Comparison of ENCODE assay signal across 1 cellular context in the genomic region with DNA sequence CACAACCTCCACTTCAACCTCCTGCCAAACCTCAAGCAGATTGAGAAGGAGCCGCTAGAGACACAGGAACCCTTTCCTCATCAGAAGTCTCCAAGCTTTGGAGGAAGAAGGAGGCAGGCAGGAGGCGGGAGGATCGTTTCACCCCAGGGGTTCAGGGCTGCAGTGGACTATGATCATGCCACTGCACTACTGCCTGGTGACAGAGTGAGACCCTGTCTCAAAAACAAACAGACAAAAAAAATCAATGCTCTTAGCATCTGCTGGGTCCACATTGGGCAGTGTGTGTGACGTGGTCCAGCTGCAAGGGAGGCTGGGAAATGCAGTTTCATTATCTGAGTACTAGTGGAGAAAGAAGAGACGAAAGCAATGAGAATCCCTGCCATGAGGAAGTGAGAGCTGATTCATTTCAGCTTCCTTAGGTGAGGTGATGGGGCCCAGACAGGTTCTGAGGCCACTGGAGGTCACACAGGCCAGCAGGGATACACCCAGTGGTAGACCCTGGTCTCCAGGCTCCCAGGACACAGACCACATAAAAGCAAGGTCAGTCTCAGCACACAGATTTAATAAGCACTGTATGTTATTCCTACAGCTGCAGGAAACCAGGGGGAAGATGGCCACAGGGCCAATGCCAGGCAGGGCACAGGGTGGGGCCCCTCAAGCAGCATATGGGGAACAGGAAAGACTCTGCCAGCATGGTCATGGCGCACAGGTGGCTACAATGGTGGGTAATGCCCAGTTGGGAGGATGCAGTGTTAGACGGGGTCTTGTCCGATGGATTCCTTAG.
TF ChIP-seq lines count a peak whose summit lies in the region.

No MANE protein-coding gene starts in this region.

TF ChIP-seq in GM12878, 131 proteins besides CTCF, POLR2A, EP300 and RAD21 (continued from another document):
- TF ChIP-seq MEF2A (IDR thresholded peaks at IDR 0.05; ENCODE audit: insufficient read depth, low read depth, low read length): 0 out of 2 replicates have a peak, but pooled peaks have one; percentile 42
- TF ChIP-seq, protein P1, sequence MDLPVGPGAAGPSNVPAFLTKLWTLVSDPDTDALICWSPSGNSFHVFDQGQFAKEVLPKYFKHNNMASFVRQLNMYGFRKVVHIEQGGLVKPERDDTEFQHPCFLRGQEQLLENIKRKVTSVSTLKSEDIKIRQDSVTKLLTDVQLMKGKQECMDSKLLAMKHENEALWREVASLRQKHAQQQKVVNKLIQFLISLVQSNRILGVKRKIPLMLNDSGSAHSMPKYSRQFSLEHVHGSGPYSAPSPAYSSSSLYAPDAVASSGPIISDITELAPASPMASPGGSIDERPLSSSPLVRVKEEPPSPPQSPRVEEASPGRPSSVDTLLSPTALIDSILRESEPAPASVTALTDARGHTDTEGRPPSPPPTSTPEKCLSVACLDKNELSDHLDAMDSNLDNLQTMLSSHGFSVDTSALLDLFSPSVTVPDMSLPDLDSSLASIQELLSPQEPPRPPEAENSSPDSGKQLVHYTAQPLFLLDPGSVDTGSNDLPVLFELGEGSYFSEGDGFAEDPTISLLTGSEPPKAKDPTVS (IDR thresholded peaks at IDR 0.05; ENCODE audit: low read depth, low read length): no peak
- TF ChIP-seq SIN3A (IDR thresholded peaks at IDR 0.05; ENCODE audit: low read depth, low read length): no peak
- peak; percentile 82 for TF ChIP-seq SIX5 (IDR thresholded peaks at IDR 0.05; ENCODE audit: low read depth, low read length, severe bottlenecking)
- TF ChIP-seq NR2C2 (IDR thresholded peaks at IDR 0.05; ENCODE audit: borderline replicate concordance, control insufficient read depth, insufficient read length, low read depth): no peak
- TF ChIP-seq, protein P2, sequence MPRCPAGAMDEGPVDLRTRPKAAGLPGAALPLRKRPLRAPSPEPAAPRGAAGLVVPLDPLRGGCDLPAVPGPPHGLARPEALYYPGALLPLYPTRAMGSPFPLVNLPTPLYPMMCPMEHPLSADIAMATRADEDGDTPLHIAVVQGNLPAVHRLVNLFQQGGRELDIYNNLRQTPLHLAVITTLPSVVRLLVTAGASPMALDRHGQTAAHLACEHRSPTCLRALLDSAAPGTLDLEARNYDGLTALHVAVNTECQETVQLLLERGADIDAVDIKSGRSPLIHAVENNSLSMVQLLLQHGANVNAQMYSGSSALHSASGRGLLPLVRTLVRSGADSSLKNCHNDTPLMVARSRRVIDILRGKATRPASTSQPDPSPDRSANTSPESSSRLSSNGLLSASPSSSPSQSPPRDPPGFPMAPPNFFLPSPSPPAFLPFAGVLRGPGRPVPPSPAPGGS (IDR thresholded peaks at IDR 0.05; ENCODE audit: borderline replicate concordance, insufficient read depth, low read depth, low read length, poor library complexity, severe bottlenecking): peak; percentile 39
- no peak for TF ChIP-seq TAF1 (IDR thresholded peaks at IDR 0.05; ENCODE audit: borderline replicate concordance, low read depth, low read length)
- peak; percentile 33 for TF ChIP-seq MEF2B (IDR thresholded peaks at IDR 0.05; ENCODE audit: partially characterized antibody, poor library complexity, severe bottlenecking)
- peak; percentile 66; the same call in 1 of the 2 replicates for TF ChIP-seq ZNF207 (IDR thresholded peaks at IDR 0.05; ENCODE audit: borderline replicate concordance)
- TF ChIP-seq CHD1 (IDR thresholded peaks at IDR 0.05; ENCODE audit: low read depth, low read length): no peak
- TF ChIP-seq TCF7 (IDR thresholded peaks at IDR 0.05; ENCODE audit: borderline replicate concordance): peak; percentile 58; the same call in 1 of the 2 replicates
- peak; percentile 99 for TF ChIP-seq NR2F1 (conservative IDR thresholded peaks at IDR 0.05)
- TF ChIP-seq SPI1 (IDR thresholded peaks at IDR 0.05; ENCODE audit: borderline replicate concordance, insufficient read depth, low read depth, low read length): peak; percentile 96
- peak; percentile 66 for TF ChIP-seq GATAD2B (conservative IDR thresholded peaks at IDR 0.05; ENCODE audit: low read depth)
- TF ChIP-seq BACH1 (IDR thresholded peaks at IDR 0.05; ENCODE audit: borderline replicate concordance): peak; percentile 54; the same call in 1 of the 2 replicates
- TF ChIP-seq ASH2L (IDR thresholded peaks at IDR 0.05; ENCODE audit: borderline replicate concordance, low read depth): no peak
- TF ChIP-seq, protein P3, sequence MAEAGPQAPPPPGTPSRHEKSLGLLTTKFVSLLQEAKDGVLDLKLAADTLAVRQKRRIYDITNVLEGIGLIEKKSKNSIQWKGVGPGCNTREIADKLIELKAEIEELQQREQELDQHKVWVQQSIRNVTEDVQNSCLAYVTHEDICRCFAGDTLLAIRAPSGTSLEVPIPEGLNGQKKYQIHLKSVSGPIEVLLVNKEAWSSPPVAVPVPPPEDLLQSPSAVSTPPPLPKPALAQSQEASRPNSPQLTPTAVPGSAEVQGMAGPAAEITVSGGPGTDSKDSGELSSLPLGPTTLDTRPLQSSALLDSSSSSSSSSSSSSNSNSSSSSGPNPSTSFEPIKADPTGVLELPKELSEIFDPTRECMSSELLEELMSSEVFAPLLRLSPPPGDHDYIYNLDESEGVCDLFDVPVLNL (IDR thresholded peaks at IDR 0.05; ENCODE audit: low read depth, low read length): no peak
- TF ChIP-seq ZNF24 (IDR thresholded peaks at IDR 0.05): 0 out of 2 replicates have a peak, but pooled peaks have one; percentile 14
- no peak for TF ChIP-seq ZNF384 (IDR thresholded peaks at IDR 0.05; ENCODE audit: borderline replicate concordance, low read depth, low read length)
- TF ChIP-seq, protein P4, sequence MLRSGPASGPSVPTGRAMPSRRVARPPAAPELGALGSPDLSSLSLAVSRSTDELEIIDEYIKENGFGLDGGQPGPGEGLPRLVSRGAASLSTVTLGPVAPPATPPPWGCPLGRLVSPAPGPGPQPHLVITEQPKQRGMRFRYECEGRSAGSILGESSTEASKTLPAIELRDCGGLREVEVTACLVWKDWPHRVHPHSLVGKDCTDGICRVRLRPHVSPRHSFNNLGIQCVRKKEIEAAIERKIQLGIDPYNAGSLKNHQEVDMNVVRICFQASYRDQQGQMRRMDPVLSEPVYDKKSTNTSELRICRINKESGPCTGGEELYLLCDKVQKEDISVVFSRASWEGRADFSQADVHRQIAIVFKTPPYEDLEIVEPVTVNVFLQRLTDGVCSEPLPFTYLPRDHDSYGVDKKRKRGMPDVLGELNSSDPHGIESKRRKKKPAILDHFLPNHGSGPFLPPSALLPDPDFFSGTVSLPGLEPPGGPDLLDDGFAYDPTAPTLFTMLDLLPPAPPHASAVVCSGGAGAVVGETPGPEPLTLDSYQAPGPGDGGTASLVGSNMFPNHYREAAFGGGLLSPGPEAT (IDR thresholded peaks at IDR 0.05; ENCODE audit: low read depth): peak; percentile 49; the same call in 1 of the 2 replicates
- peak; percentile 85 for TF ChIP-seq IKZF1 (conservative IDR thresholded peaks at IDR 0.05)
- TF ChIP-seq SP1 (IDR thresholded peaks at IDR 0.05; ENCODE audit: low read depth, low read length): peak; percentile 86
- TF ChIP-seq BHLHE40 (IDR thresholded peaks at IDR 0.05; ENCODE audit: borderline replicate concordance in 1 of 2, low read depth in 2 of 2, low read length in 1 of 2): peak in 1 of 2 experiments; percentile 53; a peak in 1 of 4 replicates
- TF ChIP-seq ZBED1 (IDR thresholded peaks at IDR 0.05; ENCODE audit: borderline replicate concordance): 0 out of 2 replicates have a peak, but pooled peaks have one; percentile 41
- TF ChIP-seq, protein P5, sequence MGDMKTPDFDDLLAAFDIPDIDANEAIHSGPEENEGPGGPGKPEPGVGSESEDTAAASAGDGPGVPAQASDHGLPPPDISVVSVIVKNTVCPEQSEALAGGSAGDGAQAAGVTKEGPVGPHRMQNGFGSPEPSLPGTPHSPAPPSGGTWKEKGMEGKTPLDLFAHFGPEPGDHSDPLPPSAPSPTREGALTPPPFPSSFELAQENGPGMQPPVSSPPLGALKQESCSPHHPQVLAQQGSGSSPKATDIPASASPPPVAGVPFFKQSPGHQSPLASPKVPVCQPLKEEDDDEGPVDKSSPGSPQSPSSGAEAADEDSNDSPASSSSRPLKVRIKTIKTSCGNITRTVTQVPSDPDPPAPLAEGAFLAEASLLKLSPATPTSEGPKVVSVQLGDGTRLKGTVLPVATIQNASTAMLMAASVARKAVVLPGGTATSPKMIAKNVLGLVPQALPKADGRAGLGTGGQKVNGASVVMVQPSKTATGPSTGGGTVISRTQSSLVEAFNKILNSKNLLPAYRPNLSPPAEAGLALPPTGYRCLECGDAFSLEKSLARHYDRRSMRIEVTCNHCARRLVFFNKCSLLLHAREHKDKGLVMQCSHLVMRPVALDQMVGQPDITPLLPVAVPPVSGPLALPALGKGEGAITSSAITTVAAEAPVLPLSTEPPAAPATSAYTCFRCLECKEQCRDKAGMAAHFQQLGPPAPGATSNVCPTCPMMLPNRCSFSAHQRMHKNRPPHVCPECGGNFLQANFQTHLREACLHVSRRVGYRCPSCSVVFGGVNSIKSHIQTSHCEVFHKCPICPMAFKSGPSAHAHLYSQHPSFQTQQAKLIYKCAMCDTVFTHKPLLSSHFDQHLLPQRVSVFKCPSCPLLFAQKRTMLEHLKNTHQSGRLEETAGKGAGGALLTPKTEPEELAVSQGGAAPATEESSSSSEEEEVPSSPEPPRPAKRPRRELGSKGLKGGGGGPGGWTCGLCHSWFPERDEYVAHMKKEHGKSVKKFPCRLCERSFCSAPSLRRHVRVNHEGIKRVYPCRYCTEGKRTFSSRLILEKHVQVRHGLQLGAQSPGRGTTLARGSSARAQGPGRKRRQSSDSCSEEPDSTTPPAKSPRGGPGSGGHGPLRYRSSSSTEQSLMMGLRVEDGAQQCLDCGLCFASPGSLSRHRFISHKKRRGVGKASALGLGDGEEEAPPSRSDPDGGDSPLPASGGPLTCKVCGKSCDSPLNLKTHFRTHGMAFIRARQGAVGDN (IDR thresholded peaks at IDR 0.05): no peak; the same call in 1 of the 2 replicates
- TF ChIP-seq CREM (IDR thresholded peaks at IDR 0.05; ENCODE audit: low read depth): peak; percentile 95
- no peak for TF ChIP-seq HDAC6 (IDR thresholded peaks at IDR 0.05; ENCODE audit: unreplicated experiment)
- peak; percentile 68 for TF ChIP-seq MTA2 (IDR thresholded peaks at IDR 0.05; ENCODE audit: low read depth)
- peak; percentile 88 for TF ChIP-seq HCFC1 (IDR thresholded peaks at IDR 0.05; ENCODE audit: low read length)
- TF ChIP-seq, protein P6, sequence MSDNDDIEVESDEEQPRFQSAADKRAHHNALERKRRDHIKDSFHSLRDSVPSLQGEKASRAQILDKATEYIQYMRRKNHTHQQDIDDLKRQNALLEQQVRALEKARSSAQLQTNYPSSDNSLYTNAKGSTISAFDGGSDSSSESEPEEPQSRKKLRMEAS (IDR thresholded peaks at IDR 0.05; ENCODE audit: low read depth, low read length): no peak
- peak; percentile 93 for TF ChIP-seq JUNB (IDR thresholded peaks at IDR 0.05)
- TF ChIP-seq SUPT20H (IDR thresholded peaks at IDR 0.05; ENCODE audit: borderline replicate concordance, control insufficient read depth, low read depth, low read length): no peak
- TF ChIP-seq FOXM1 (IDR thresholded peaks at IDR 0.05; ENCODE audit: low read depth, low read length): peak; percentile 18; the same call in 1 of the 2 replicates
- peak; percentile 61; the same call in 1 of the 2 replicates for TF ChIP-seq ZNF217 (IDR thresholded peaks at IDR 0.05)
- TF ChIP-seq, protein P7, sequence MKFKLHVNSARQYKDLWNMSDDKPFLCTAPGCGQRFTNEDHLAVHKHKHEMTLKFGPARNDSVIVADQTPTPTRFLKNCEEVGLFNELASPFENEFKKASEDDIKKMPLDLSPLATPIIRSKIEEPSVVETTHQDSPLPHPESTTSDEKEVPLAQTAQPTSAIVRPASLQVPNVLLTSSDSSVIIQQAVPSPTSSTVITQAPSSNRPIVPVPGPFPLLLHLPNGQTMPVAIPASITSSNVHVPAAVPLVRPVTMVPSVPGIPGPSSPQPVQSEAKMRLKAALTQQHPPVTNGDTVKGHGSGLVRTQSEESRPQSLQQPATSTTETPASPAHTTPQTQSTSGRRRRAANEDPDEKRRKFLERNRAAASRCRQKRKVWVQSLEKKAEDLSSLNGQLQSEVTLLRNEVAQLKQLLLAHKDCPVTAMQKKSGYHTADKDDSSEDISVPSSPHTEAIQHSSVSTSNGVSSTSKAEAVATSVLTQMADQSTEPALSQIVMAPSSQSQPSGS (IDR thresholded peaks at IDR 0.05; ENCODE audit: low read length): peak; percentile 74
- peak; percentile 76 for TF ChIP-seq JUND (IDR thresholded peaks at IDR 0.05; ENCODE audit: low read depth, low read length)
- TF ChIP-seq, protein P8, sequence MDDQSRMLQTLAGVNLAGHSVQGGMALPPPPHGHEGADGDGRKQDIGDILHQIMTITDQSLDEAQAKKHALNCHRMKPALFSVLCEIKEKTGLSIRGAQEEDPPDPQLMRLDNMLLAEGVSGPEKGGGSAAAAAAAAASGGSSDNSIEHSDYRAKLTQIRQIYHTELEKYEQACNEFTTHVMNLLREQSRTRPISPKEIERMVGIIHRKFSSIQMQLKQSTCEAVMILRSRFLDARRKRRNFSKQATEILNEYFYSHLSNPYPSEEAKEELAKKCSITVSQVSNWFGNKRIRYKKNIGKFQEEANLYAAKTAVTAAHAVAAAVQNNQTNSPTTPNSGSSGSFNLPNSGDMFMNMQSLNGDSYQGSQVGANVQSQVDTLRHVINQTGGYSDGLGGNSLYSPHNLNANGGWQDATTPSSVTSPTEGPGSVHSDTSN (IDR thresholded peaks at IDR 0.05; ENCODE audit: insufficient replicate concordance, low read depth, low read length): peak; percentile 37
- TF ChIP-seq, protein P9, sequence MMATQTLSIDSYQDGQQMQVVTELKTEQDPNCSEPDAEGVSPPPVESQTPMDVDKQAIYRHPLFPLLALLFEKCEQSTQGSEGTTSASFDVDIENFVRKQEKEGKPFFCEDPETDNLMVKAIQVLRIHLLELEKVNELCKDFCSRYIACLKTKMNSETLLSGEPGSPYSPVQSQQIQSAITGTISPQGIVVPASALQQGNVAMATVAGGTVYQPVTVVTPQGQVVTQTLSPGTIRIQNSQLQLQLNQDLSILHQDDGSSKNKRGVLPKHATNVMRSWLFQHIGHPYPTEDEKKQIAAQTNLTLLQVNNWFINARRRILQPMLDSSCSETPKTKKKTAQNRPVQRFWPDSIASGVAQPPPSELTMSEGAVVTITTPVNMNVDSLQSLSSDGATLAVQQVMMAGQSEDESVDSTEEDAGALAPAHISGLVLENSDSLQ (IDR thresholded peaks at IDR 0.05): peak; percentile 73
- TF ChIP-seq, protein P10, sequence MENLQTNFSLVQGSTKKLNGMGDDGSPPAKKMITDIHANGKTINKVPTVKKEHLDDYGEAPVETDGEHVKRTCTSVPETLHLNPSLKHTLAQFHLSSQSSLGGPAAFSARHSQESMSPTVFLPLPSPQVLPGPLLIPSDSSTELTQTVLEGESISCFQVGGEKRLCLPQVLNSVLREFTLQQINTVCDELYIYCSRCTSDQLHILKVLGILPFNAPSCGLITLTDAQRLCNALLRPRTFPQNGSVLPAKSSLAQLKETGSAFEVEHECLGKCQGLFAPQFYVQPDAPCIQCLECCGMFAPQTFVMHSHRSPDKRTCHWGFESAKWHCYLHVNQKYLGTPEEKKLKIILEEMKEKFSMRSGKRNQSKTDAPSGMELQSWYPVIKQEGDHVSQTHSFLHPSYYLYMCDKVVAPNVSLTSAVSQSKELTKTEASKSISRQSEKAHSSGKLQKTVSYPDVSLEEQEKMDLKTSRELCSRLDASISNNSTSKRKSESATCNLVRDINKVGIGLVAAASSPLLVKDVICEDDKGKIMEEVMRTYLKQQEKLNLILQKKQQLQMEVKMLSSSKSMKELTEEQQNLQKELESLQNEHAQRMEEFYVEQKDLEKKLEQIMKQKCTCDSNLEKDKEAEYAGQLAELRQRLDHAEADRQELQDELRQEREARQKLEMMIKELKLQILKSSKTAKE (IDR thresholded peaks at IDR 0.05; ENCODE audit: low read depth, poor library complexity, severe bottlenecking): peak; percentile 83
